8 cellular contexts compared by ENCODE assay signal in the genomic region with DNA sequence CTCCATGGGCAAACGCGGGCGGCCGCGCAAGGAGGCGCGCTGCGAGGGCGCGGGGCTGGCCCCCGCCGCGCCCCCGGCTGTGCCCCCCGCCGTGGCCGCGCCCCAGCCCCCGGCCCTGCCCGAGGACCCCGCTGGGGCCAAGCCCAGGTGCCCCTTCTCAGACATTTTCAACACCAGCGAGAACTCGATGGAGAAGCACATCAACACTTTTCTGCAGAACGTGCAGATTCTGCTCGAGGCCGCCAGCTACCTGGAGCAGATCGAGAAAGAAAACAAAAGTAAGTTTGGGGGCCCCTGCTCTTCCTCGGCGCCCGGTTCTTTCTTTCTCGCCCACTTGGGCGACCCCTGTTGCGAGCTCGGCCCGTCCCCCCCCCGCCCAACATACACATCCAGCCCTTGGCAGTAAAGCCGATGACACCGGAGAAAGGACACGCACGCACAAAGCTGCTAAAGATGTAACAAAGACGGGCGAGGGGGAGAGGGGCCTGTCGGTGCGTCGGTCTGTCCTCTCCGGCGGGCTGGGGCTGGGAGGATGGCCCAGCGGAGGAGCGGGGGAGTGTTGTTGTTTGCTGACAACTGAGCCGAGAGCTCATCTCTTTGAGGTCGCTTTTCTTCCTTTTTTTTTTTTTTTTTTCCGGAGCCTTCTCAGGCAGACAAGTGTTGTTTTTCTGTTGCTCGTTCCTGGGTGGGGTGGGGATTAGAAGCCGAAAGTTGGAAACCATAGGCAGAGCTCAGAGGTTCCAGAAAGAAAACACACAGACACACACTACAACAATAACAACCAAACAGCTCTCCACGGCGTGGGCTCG. TPM values are rescaled to one million over a fixed set of nuclear protein-coding genes. Genes with fewer than 3 reads are reported as not detected.
A peak's percentile ranks its signal among the peaks of the same experiment; 100 is the strongest.
DNase-seq lines count a peak whose midpoint lies in the region; ATAC-seq lines count a peak whose summit lies in the region.

No MANE protein-coding gene starts in this region.

- H3K9ac ChIP-seq in SK-N-MC (ENCODE audit: insufficient read length) (peak overlapping the region; percentile 76), iPS-15b (ENCODE audit: low read depth, low read length) (no peak overlapping the region), skeletal muscle satellite cell (ENCODE audit: low read depth, low read length) (peak overlapping the region; percentile 53)

- H3K4me3 ChIP-seq in SK-N-MC (peak overlapping the region; percentile 88), iPS-15b (ENCODE audit: low read depth, low read length) (peak overlapping the region; percentile 60), skeletal muscle satellite cell (ENCODE audit: low read length) (peak overlapping the region; percentile 77)

- H3K27me3 ChIP-seq in iPS-15b (ENCODE audit: control insufficient read depth, insufficient read depth, low read length) (peaks cover 77% of the 10 kb centered on the region), skeletal muscle satellite cell (ENCODE audit: control insufficient read depth, insufficient read depth, low read length) (peaks cover 11% of the 10 kb centered on the region)

- H3K4me1 ChIP-seq in iPS-15b (ENCODE audit: control insufficient read depth, insufficient read depth, low read length) (peaks cover 13% of the 10 kb centered on the region), skeletal muscle satellite cell (ENCODE audit: control insufficient read depth, insufficient read depth, low read length) (peaks cover 4% of the 10 kb centered on the region)

- H3K27ac ChIP-seq in SK-N-MC (0 out of 2 replicates have a peak overlapping the region, but pooled peaks have one; percentile 19), angular gyrus (ENCODE audit: low read depth, low read length) (peak overlapping the region; percentile 87)

- ATAC-seq in HG03520 (IDR thresholded peaks at IDR 0.05; ENCODE audit: unreplicated experiment): peak; percentile 4
- no peak for ATAC-seq in HG03460 (IDR thresholded peaks at IDR 0.05; ENCODE audit: unreplicated experiment)
- ATAC-seq in GM19452 (IDR thresholded peaks at IDR 0.05; ENCODE audit: unreplicated experiment): no peak

- H3K9me3 ChIP-seq in SK-N-MC (ENCODE audit: low read depth, low read length) (no peaks in the 10 kb centered on the region), iPS-15b (ENCODE audit: control insufficient read depth, insufficient read depth, low read length) (no peaks in the 10 kb centered on the region), skeletal muscle satellite cell (replicated peaks; ENCODE audit: low read length) (no peaks in the 10 kb centered on the region)

- peak; percentile 43 for DNase-seq in EL
- DNase-seq in SK-N-MC (ENCODE audit: low read depth, low spot score): no peak

- H3K36me3 ChIP-seq in SK-N-MC (ENCODE audit: insufficient read depth, low read length) (no peaks in the 10 kb centered on the region), iPS-15b (ENCODE audit: control insufficient read depth, insufficient read depth, low read length) (no peaks in the 10 kb centered on the region), skeletal muscle satellite cell (ENCODE audit: insufficient read depth, low read length) (no peaks in the 10 kb centered on the region)

- peak overlapping the region; percentile 98 for H3K4me2 ChIP-seq in skeletal muscle satellite cell (ENCODE audit: low read length)

RNA-seq across cellular contexts. Expression of gene MXI1, which starts 0.6 kb away (rescaled TPM):
- 11.7 and 15.3 TPM in 2 replicates for total RNA-seq in skeletal muscle satellite cell (2012; rRNA removed)
